In genomic region chr4:94452476-94453300, GRCh38 we compare ENCODE assay signal across 8 cellular contexts. TPM values are rescaled to one million over a fixed set of nuclear protein-coding genes. Genes with fewer than 3 reads are reported as not detected.
DNase-seq lines count a peak whose midpoint lies in the region; ATAC-seq, FAIRE-seq and TF ChIP-seq lines count a peak whose summit lies in the region.

No MANE protein-coding gene starts in this region.

- TF ChIP-seq CTCF in MCF 10A (IDR thresholded peaks at IDR 0.05; ENCODE audit: unreplicated experiment): no peak

- no peaks in the 10 kb centered on the region for H3K9me3 Mint-ChIP-seq in MCF 10A (ENCODE audit: unreplicated experiment)

- peak overlapping the region; percentile 73 for H3K4me3 Mint-ChIP-seq in MCF 10A (ENCODE audit: unreplicated experiment)

- DNase-seq in AG08395 (ENCODE audit: low spot score) (peak; percentile 82), GM18507 (ENCODE audit: extremely low spot score, insufficient read length, low read depth) (no peak), MCF 10A (ENCODE audit: unreplicated experiment) (peak; percentile 95), renal cortical epithelial cell (ENCODE audit: low read depth) (peak; percentile 80)
- DNase-seq in activated CD4-positive, CD25-positive, alpha-beta regulatory T cell treated with anti-CD3 and anti-CD28 coated beads, Interleukin-2, amount 50 U/mL, for 72 hours: no peak

- H3K27ac Mint-ChIP-seq in MCF 10A (ENCODE audit: low read depth, unreplicated experiment): peak overlapping the region; percentile 85

- peak; percentile 60 for FAIRE-seq in GM18507 (lab: Jason Lieb, UNC)

- BruUV-seq in MCF 10A (replicated peaks; lab: Mats Ljungman, UMichigan): TSS peak; percentile 37

- intact Hi-C loops in MCF 10A (cut with micrococcal nuclease): loop anchor here (1.0 to 5.0 kb wide), 7 partner anchors 36 to 150 kb away; no protein-coding TSS in a partner anchor

- peak; percentile 1 for ATAC-seq in HG03521 (IDR thresholded peaks at IDR 0.05; ENCODE audit: unreplicated experiment)
- ATAC-seq in SK-N-SH treated with all-trans-retinoic acid at 6 μM for 48 hours: peak; percentile 82

- POLR2A ChIA-PET in MCF 10A (lab: Yijun Ruan, JAX): interaction anchor here (0.6 to 9.3 kb wide), 43 partner anchors 8 to 639 kb away, joined by 3 to 288 read pairs (median 6); partner anchors contain the start of gene BMPR1B

- peaks cover 23% of the 10 kb centered on the region for H3K4me1 Mint-ChIP-seq in MCF 10A (ENCODE audit: insufficient read depth, unreplicated experiment)

- no peaks in the 10 kb centered on the region for H3K36me3 ChIP-seq in iPS-15b (ENCODE audit: control insufficient read depth, insufficient read depth, low read length)

- H3K27me3 ChIP-seq in iPS-15b (ENCODE audit: control insufficient read depth, insufficient read depth, low read length): no peaks in the 10 kb centered on the region

- CTCF ChIA-PET in MCF 10A (lab: Yijun Ruan, JAX): interaction anchor here (0.6 to 3.9 kb wide), 9 partner anchors 36 to 438 kb away, joined by 3 to 41 read pairs (median 3); no protein-coding TSS in a partner anchor

- H3K9ac ChIP-seq in iPS-15b (ENCODE audit: low read depth, low read length): peak overlapping the region; percentile 58

- H3K27me3 Mint-ChIP-seq in MCF 10A (ENCODE audit: insufficient read depth, unreplicated experiment): no peaks in the 10 kb centered on the region

- peaks cover 28% of the 10 kb centered on the region for H3K36me3 Mint-ChIP-seq in MCF 10A (ENCODE audit: insufficient read depth, unreplicated experiment)

- no peaks in the 10 kb centered on the region for H3K9me3 ChIP-seq in iPS-15b (ENCODE audit: control insufficient read depth, insufficient read depth, low read length)

- peaks cover 17% of the 10 kb centered on the region for H3K4me1 ChIP-seq in iPS-15b (ENCODE audit: control insufficient read depth, insufficient read depth, low read length)

- H3K4me3 ChIP-seq in iPS-15b (ENCODE audit: low read depth, low read length): peak overlapping the region; percentile 72

TF ChIP-seq in SK-N-SH treated with all-trans-retinoic acid at 6 μM for 48 hours, 23 proteins besides CTCF, POLR2A, EP300 and RAD21:
- TF ChIP-seq RARB (CRISPR knock-in tag; IDR thresholded peaks at IDR 0.05) (no peak), SNAI2 (CRISPR knock-in tag; IDR thresholded peaks at IDR 0.05) (no peak), ZC3H10 (CRISPR knock-in tag; IDR thresholded peaks at IDR 0.05) (no peak), ZNF70 (CRISPR knock-in tag; IDR thresholded peaks at IDR 0.05) (no peak)

RNA-seq across cellular contexts. Expression of gene PDLIM5, which starts 0.9 kb away (rescaled TPM):
- total RNA-seq in MCF 10A (2022) (151 and 158 TPM in 2 replicates), renal cortical epithelial cell (58.0 and 96.0 TPM in 2 replicates)

Comparison
In these comparisons a context has a peak if more than half of its experiments do, and no peak if none do; other contexts are left out.
1. DNase-seq: peak in AG08395 (single experiment), MCF 10A (single experiment) and renal cortical epithelial cell (single experiment); none in GM18507 (single experiment) and activated CD4-positive, CD25-positive, alpha-beta regulatory T cell treated with anti-CD3 and anti-CD28 coated beads, Interleukin-2, amount 50 U/mL, for 72 hours (single experiment).